11 cellular contexts compared by ENCODE assay signal in the genomic region with DNA sequence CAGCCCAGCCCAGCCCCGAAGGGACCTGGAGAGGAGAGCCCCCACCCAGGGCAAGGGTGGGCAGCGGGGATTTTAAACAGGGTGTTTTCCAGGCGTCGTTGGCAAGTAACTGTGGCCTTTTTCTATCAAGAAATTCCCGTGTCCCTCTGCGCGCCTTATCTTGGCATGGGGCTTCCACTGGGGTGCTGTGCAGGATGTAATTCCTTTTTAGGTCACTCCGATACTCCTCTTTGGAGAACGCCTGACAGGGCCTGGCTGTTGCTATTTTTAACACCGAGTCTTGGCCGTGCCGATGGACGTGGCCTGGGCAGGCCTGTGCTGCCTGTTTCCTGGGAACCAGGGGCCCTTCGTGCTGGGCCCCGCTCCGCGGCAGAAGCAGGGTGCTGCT.
DNase-seq lines count a peak whose midpoint lies in the region; ATAC-seq, FAIRE-seq and TF ChIP-seq lines count a peak whose summit lies in the region.
"Had no signal": no experiment of that assay in that cellular context is flagged by ENCODE, and none has a peak within 500 bp of the region (broad histone marks: within the 10 kb centered on the region; RNA-seq: fewer than 3 reads in every experiment).

No MANE protein-coding gene starts in this region.

- FAIRE-seq in D721Med (lab: Jason Lieb, UNC), result no peak
- FAIRE-seq: colon had no signal

- WGBS in mesenchymal stem cell, result 86% methylated on average over 17 of the region's 17 CpGs

- no peak overlapping the region for H2BK5ac ChIP-seq in mesenchymal stem cell (ENCODE audit: low read depth, low read length, poor library complexity, severe bottlenecking)

- peaks cover 38% of the 10 kb centered on the region for H3K79me1 ChIP-seq in mesenchymal stem cell (replicated peaks; ENCODE audit: low read length, poor library complexity, severe bottlenecking)

- no peaks in the 10 kb centered on the region for H3K9me3 ChIP-seq in adipocyte (ENCODE audit: control insufficient read depth, low read length)
- no peaks in the 10 kb centered on the region for H3K9me3 ChIP-seq in fibroblast of lung (ENCODE audit: control insufficient read depth, insufficient read depth, low read depth, low read length)
- H3K9me3 ChIP-seq in mesenchymal stem cell (ENCODE audit: control insufficient read depth, low read length), result no peaks in the 10 kb centered on the region

- no peak overlapping the region for H3K4ac ChIP-seq in mesenchymal stem cell (ENCODE audit: low read depth in 1 of 2, low read length in 2 of 2)

- H3K27me3 ChIP-seq in adipocyte (replicated peaks; ENCODE audit: control insufficient read depth, insufficient read depth, low read length) (no peaks in the 10 kb centered on the region), fibroblast of lung (ENCODE audit: control insufficient read depth, insufficient read depth, low read length) (no peaks in the 10 kb centered on the region), mesenchymal stem cell (ENCODE audit: control insufficient read depth in 1 of 2, insufficient read depth in 1 of 2, low read length in 2 of 2) (no peaks in the 10 kb centered on the region)

- no peak overlapping the region for H2BK120ac ChIP-seq in mesenchymal stem cell (ENCODE audit: low read depth, low read length)

- H3K9ac ChIP-seq in adipocyte (ENCODE audit: low read length) (peak overlapping the region; percentile 71), fibroblast of lung (ENCODE audit: insufficient read depth, low read length) (peak overlapping the region; percentile 36), mesenchymal stem cell (ENCODE audit: low read length) (peak overlapping the region; percentile 72)

- H2BK15ac ChIP-seq in mesenchymal stem cell (ENCODE audit: low read depth, poor library complexity, severe bottlenecking), result peak overlapping the region; percentile 56

- H4K91ac ChIP-seq in mesenchymal stem cell (ENCODE audit: low read length), result no peak overlapping the region

- H3K18ac ChIP-seq in mesenchymal stem cell (ENCODE audit: low read depth in 1 of 2, low read length in 2 of 2), result peak overlapping the region in 1 of 2 experiments; percentile 18

- H2BK12ac ChIP-seq in mesenchymal stem cell (ENCODE audit: low read length in 2 of 2), result no peak overlapping the region

- DNase-seq in adipocyte (ENCODE audit: low read depth) (no peak), fibroblast of lung (ENCODE audit: low read depth in 2 of 2) (peak; percentile 30 to 67), mesenchymal stem cell (no peak), substantia nigra (lab: John Stamatoyannopoulos, UW) (peak in 13 of 49 donors; percentile 25 to 83 (median 41)), D721Med (ENCODE audit: insufficient read length, low spot score) (no peak), HuH-7.5 (ENCODE audit: low spot score) (no peak)
- DNase-seq in activated CD4-positive, CD25-positive, alpha-beta regulatory T cell (lab: John Stamatoyannopoulos, UW), result no peak
- DNase-seq: naive B cell, NCI-H226 had no signal

- H3K36me3 ChIP-seq in adipocyte (ENCODE audit: control insufficient read depth, insufficient read depth, low read length, severe bottlenecking) (no peaks in the 10 kb centered on the region), fibroblast of lung (ENCODE audit: control insufficient read depth, insufficient read depth, low read length) (no peaks in the 10 kb centered on the region), mesenchymal stem cell (ENCODE audit: control insufficient read depth in 1 of 2, insufficient read depth in 2 of 2, low read depth in 1 of 2, low read length in 2 of 2) (peaks cover 0 to 4% of the 10 kb centered on the region in 2 experiments)

- TF ChIP-seq CTCF in fibroblast of lung (conservative IDR thresholded peaks at IDR 0.05 in 1 of 2, IDR thresholded peaks at IDR 0.05 in 1 of 2; ENCODE audit: low read depth in 1 of 2, low read length in 2 of 2), result no peak
- no peak for TF ChIP-seq CTCF in D721Med (IDR thresholded peaks at IDR 0.05; ENCODE audit: insufficient read depth, missing control alignments)

- no peak for ATAC-seq in GM21423 (IDR thresholded peaks at IDR 0.05; ENCODE audit: unreplicated experiment)

- H3K27ac ChIP-seq in fibroblast of lung (ENCODE audit: insufficient read depth, low read length), result peak overlapping the region; percentile 67
- no peak overlapping the region for H3K27ac ChIP-seq in mesenchymal stem cell (ENCODE audit: low read length, poor library complexity, severe bottlenecking)
- H3K27ac ChIP-seq in substantia nigra (ENCODE audit: low read depth, low read length, poor library complexity, severe bottlenecking), result peak overlapping the region; percentile 75

- peak overlapping the region; percentile 48 for H3K4me2 ChIP-seq in fibroblast of lung (ENCODE audit: extremely low read depth, insufficient read depth, low read length)
- H3K4me2 ChIP-seq in mesenchymal stem cell (ENCODE audit: low read length, poor library complexity, severe bottlenecking), result no peak overlapping the region

- no peak overlapping the region for H2AK5ac ChIP-seq in mesenchymal stem cell (ENCODE audit: low read length, severe bottlenecking)

- peaks cover 2% of the 10 kb centered on the region for H3K79me2 ChIP-seq in fibroblast of lung (ENCODE audit: control insufficient read depth, insufficient read depth, low read length)

- no peak overlapping the region for H3K14ac ChIP-seq in mesenchymal stem cell (ENCODE audit: low read length in 2 of 2)

- H2AFZ ChIP-seq in fibroblast of lung (ENCODE audit: low read length), result no peak overlapping the region
- no peak overlapping the region for H2AFZ ChIP-seq in mesenchymal stem cell (ENCODE audit: low read depth, low read length)

- no peaks in the 10 kb centered on the region for H4K20me1 ChIP-seq in fibroblast of lung (ENCODE audit: control insufficient read depth, extremely low read depth, insufficient read depth, low read length)

- H3K4me1 ChIP-seq in adipocyte (ENCODE audit: control insufficient read depth, insufficient read depth, low read length), result peaks cover 29% of the 10 kb centered on the region
- peaks cover 28% of the 10 kb centered on the region for H3K4me1 ChIP-seq in fibroblast of lung (ENCODE audit: control insufficient read depth, extremely low read depth, insufficient read depth, low read length)
- peaks cover 20% of the 10 kb centered on the region for H3K4me1 ChIP-seq in mesenchymal stem cell (ENCODE audit: control insufficient read depth, insufficient read depth, low read depth, low read length)

- H4K8ac ChIP-seq in mesenchymal stem cell (ENCODE audit: low read length), result no peak overlapping the region

- no peak overlapping the region for H3K23ac ChIP-seq in mesenchymal stem cell (ENCODE audit: low read length in 2 of 2)

- H3K4me3 ChIP-seq in adipocyte (ENCODE audit: low read length), result no peak overlapping the region
- no peak overlapping the region for H3K4me3 ChIP-seq in fibroblast of lung (replicated peaks in 1 of 4; ENCODE audit: control extremely low read depth in 1 of 4, insufficient read depth in 1 of 4, low read depth in 3 of 4, low read length in 4 of 4)
- no peak overlapping the region for H3K4me3 ChIP-seq in mesenchymal stem cell (ENCODE audit: insufficient read depth in 1 of 2, low read depth in 1 of 2, low read length in 2 of 2)

Comparison
In these comparisons a context has a peak if more than half of its experiments do, and no peak if none do; other contexts are left out.
1. DNase-seq: peak in fibroblast of lung (2 of 2); none in adipocyte (single experiment), mesenchymal stem cell (single experiment), activated CD4-positive, CD25-positive, alpha-beta regulatory T cell (0 of 4), D721Med (single experiment) and HuH-7.5 (single experiment).
2. Peak in every context shown above with its lines, with median percentiles within 50 percentile points of each other: H3K9ac ChIP-seq.